Comparison of ENCODE assay signal across 8 cellular contexts in genomic region chr10:64041185-64041988, GRCh38.
DNase-seq lines count a peak whose midpoint lies in the region; ATAC-seq and TF ChIP-seq lines count a peak whose summit lies in the region.

No MANE protein-coding gene starts in this region.

- DNase-seq in AG20443 (ENCODE audit: low spot score), result peak; percentile 79
- DNase-seq in NCI-H526 (lab: John Stamatoyannopoulos, UW), result peak; percentile 23 to 63
- peak; percentile 89 for DNase-seq in activated CD4-positive, alpha-beta T cell treated with anti-CD3 and anti-CD28 coated beads, Interleukin-2, amount 10 ng/mL, durations not matched to agents 7 days and 5 days
- peak; percentile 74 for DNase-seq in dedifferentiated amniotic fluid mesenchymal stem cell (ENCODE audit: extremely low spot score)
- DNase-seq in right lobe of liver, result peak; percentile 73 to 84 (median 82)
- DNase-seq in stimulated activated CD4-positive, alpha-beta T cell treated with anti-CD3 and anti-CD28 coated beads, TNF-alpha, amount 100 ng/mL, for 1 hour (ENCODE audit: low read depth in 3 of 3, low spot score in 1 of 3), result peak; percentile 46 to 61 (median 61)

- peaks cover 8% of the 10 kb centered on the region for H3K4me1 Mint-ChIP-seq in activated CD4-positive, alpha-beta T cell treated with anti-CD3 and anti-CD28 coated beads, Interleukin-2, amount 10 ng/mL, durations not matched to agents 7 days and 5 days

- peak in 3 of 4 donors; percentile 100 for TF ChIP-seq CTCF in right lobe of liver (IDR thresholded peaks at IDR 0.05)

- TF ChIP-seq POLR2A in right lobe of liver (IDR thresholded peaks at IDR 0.05), result no peak

- intact Hi-C loops in right lobe of liver (cut with DNase I), result no loop called here

- CTCF ChIA-PET in activated CD4-positive, alpha-beta T cell treated with anti-CD3 and anti-CD28 coated beads, Interleukin-2, amount 10 ng/mL, durations not matched to agents 7 days and 5 days (lab: Charles Lee), result interaction anchor here (0.8 to 1.5 kb wide), 4 partner anchors 9 to 23 kb away, joined by 3 to 7 read pairs (median 3); no protein-coding TSS in a partner anchor

- POLR2A ChIA-PET in activated CD4-positive, alpha-beta T cell treated with anti-CD3 and anti-CD28 coated beads, Interleukin-2, amount 10 ng/mL, durations not matched to agents 7 days and 5 days (lab: Charles Lee), result no interaction called here

- peak overlapping the region in 1 of 3 donors; percentile 33 for H3K27ac ChIP-seq in right lobe of liver

- ATAC-seq in GM18909 (IDR thresholded peaks at IDR 0.05; ENCODE audit: poor library complexity, unreplicated experiment), result peak; percentile 95
- peak; percentile 95 for ATAC-seq in HG03159 (IDR thresholded peaks at IDR 0.05; ENCODE audit: unreplicated experiment)
- peak; percentile 96 to 98 (median 97) for ATAC-seq in right lobe of liver

- H3K4me3 Mint-ChIP-seq in activated CD4-positive, alpha-beta T cell treated with anti-CD3 and anti-CD28 coated beads, Interleukin-2, amount 10 ng/mL, durations not matched to agents 7 days and 5 days, result peak overlapping the region; percentile 38

- no peaks in the 10 kb centered on the region for H3K9me3 ChIP-seq in right lobe of liver

- peaks cover 5% of the 10 kb centered on the region for H3K27me3 Mint-ChIP-seq in activated CD4-positive, alpha-beta T cell treated with anti-CD3 and anti-CD28 coated beads, Interleukin-2, amount 10 ng/mL, durations not matched to agents 7 days and 5 days

- H3K36me3 ChIP-seq in right lobe of liver, result no peaks in the 10 kb centered on the region

- H3K4me3 ChIP-seq in right lobe of liver, result peak overlapping the region in 2 of 3 donors; percentile 29 to 60

- H3K4me1 ChIP-seq in right lobe of liver, result peaks cover 0 to 18% (median 9%) of the 10 kb centered on the region in 4 donors

- H3K27me3 ChIP-seq in right lobe of liver, result no peaks in the 10 kb centered on the region

- WGBS in right lobe of liver (ENCODE audit: insufficient coverage, low coverage, low lambda C conversion rate, missing lambda C conversion rate), result 4% methylated on average over 4 of the region's 43 CpGs

- H3K9me3 Mint-ChIP-seq in activated CD4-positive, alpha-beta T cell treated with anti-CD3 and anti-CD28 coated beads, Interleukin-2, amount 10 ng/mL, durations not matched to agents 7 days and 5 days, result no peaks in the 10 kb centered on the region

- H3K36me3 Mint-ChIP-seq in activated CD4-positive, alpha-beta T cell treated with anti-CD3 and anti-CD28 coated beads, Interleukin-2, amount 10 ng/mL, durations not matched to agents 7 days and 5 days (ENCODE audit: low read depth), result no peaks in the 10 kb centered on the region

- no peak overlapping the region for H3K27ac Mint-ChIP-seq in activated CD4-positive, alpha-beta T cell treated with anti-CD3 and anti-CD28 coated beads, Interleukin-2, amount 10 ng/mL, durations not matched to agents 7 days and 5 days
